8 cellular contexts compared by ENCODE assay signal in the genomic region with DNA sequence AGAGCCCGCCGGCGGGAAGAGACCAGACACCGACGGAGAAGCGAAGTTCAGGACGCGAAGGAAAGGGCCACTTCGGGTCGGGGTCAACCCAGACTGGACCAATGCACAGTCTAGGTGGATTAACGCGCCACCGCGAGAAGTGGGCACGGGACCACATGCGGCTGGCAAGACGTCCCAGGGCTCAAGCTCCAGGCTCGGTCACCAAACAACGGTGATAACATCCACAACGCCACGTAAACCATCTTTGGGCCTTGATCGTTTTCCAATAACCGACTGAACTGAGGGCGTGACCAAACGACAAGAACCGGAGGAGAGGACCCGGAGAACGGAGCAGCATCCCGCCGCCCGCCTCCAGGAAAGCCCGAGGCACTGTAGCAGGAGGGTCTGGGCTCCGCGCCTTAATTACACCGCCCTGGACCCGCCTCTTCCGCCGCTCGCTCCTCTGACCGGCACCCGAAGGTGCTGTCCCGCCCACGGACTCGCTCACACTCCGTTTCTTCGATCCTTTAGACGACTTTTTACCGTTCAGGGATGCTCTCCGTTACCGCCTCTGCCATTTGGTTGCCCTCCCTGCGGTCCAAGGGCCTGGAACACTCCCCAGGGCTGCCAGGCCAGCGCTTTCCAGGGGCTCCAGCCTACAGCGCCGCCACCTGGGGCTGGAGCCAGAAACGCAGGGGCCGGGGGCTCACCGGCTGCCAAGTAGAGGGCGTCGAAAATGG. TPM values are rescaled to one million over a fixed set of nuclear protein-coding genes. Genes with fewer than 3 reads are reported as not detected.
DNase-seq lines count a peak whose midpoint lies in the region; ATAC-seq and TF ChIP-seq lines count a peak whose summit lies in the region.

No MANE protein-coding gene starts in this region.

- no peaks in the 10 kb centered on the region for H3K36me3 ChIP-seq in BJ (ENCODE audit: control insufficient read depth, insufficient read depth, low read length)
- no peaks in the 10 kb centered on the region for H3K36me3 ChIP-seq in mucosa of rectum (ENCODE audit: control insufficient read depth in 2 of 2, insufficient read depth in 2 of 2, low read length in 2 of 2)

- H3K9me3 ChIP-seq in mucosa of rectum (ENCODE audit: control insufficient read depth in 2 of 2, low read length in 2 of 2) = no peaks in the 10 kb centered on the region

- TF ChIP-seq CTCF in BJ (IDR thresholded peaks at IDR 0.05; ENCODE audit: insufficient read depth, low read depth, low read length) (peak; percentile 77), epithelial cell of esophagus (IDR thresholded peaks at IDR 0.05; ENCODE audit: insufficient read depth, low read depth, low read length, missing control alignments) (peak; percentile 42)

- peak; percentile 97 for ATAC-seq in GM18909 (IDR thresholded peaks at IDR 0.05; ENCODE audit: poor library complexity, unreplicated experiment)
- ATAC-seq in HG03108 (IDR thresholded peaks at IDR 0.05; ENCODE audit: unreplicated experiment) = peak; percentile 97

- H3K27me3 ChIP-seq in BJ (ENCODE audit: control insufficient read depth, insufficient read depth, low read length) (no peaks in the 10 kb centered on the region; the same call in 1 of the 2 replicates), mucosa of rectum (ENCODE audit: control insufficient read depth in 2 of 2, insufficient read depth in 2 of 2, low read length in 2 of 2) (peaks cover 0 to 2% of the 10 kb centered on the region in 2 donors)

- CTCF ChIA-PET in BJ (lab: Yijun Ruan, JAX) = interaction anchor here (0.6 to 6.8 kb wide), 6 partner anchors 8 to 225 kb away, joined by 3 to 27 read pairs (median 4); no protein-coding TSS in a partner anchor

- DNase-seq in BJ (ENCODE audit: low read depth) (no peak), NCI-H524 treated with DMSO at 0.1 percent for 48 hours (lab: John Stamatoyannopoulos, UW) (peak; percentile 48), epithelial cell of esophagus (ENCODE audit: low read depth) (peak; percentile 57)
- DNase-seq in activated CD8-positive, alpha-beta memory T cell treated with anti-CD3 and anti-CD28 coated beads for 48 hours (ENCODE audit: low read depth in 2 of 3, low spot score in 2 of 3) = peak; percentile 42 to 51 (median 45)
- peak; percentile 44 for DNase-seq in stimulated activated CD8-positive, alpha-beta memory T cell treated with anti-CD3 and anti-CD28 coated beads, Interleukin-7, amount 100 ng/mL, for 24 hours (ENCODE audit: low read depth)

- peak overlapping the region; percentile 54 to 76 for H3K9ac ChIP-seq in mucosa of rectum (ENCODE audit: low read depth in 1 of 2, low read length in 2 of 2)

- H3K4me3 ChIP-seq in BJ (ENCODE audit: low read depth, low read length) (peak overlapping the region; percentile 64), epithelial cell of esophagus (ENCODE audit: low read length) (peak overlapping the region; percentile 71), mucosa of rectum (ENCODE audit: low read length in 2 of 2) (peak overlapping the region; percentile 71 to 92)

- H3K27ac ChIP-seq in mucosa of rectum (ENCODE audit: low read depth in 2 of 2, low read length in 2 of 2) = no peak overlapping the region

- H3K4me1 ChIP-seq in mucosa of rectum (ENCODE audit: control insufficient read depth in 2 of 2, insufficient read depth in 2 of 2, low read length in 2 of 2) = no peaks in the 10 kb centered on the region

- POLR2A ChIA-PET in BJ (lab: Charles Lee) = interaction anchor here (0.6 kb wide), 1 partner anchor 78 kb away, joined by 9 read pairs; no protein-coding TSS in a partner anchor

RNA-seq across cellular contexts. Expression of gene DPPA5, which starts 44.1 kb away (rescaled TPM):
- not detected in 2 replicates for polyA plus RNA-seq in BJ (2011; rRNA removed)
- not detected in 2 replicates for polyA minus RNA-seq in BJ (2011; rRNA and poly(A)+ RNA removed)

RNA-seq across cellular contexts. Expression of gene KHDC1, which starts 46.9 kb away (rescaled TPM):
- 7.7 and 8.0 TPM in 2 replicates for polyA plus RNA-seq in BJ (2011; rRNA removed)
- 4.1 and 6.8 TPM in 2 replicates for polyA minus RNA-seq in BJ (2011; rRNA and poly(A)+ RNA removed)

RNA-seq across cellular contexts. Expression of gene KHDC3L, which starts 52.5 kb away (rescaled TPM):
- polyA plus RNA-seq in BJ (2011; rRNA removed) = not detected in 2 replicates
- not detected in 2 replicates for polyA minus RNA-seq in BJ (2011; rRNA and poly(A)+ RNA removed)

RNA-seq across cellular contexts. Expression of gene OOEP, which starts 59.8 kb away (rescaled TPM):
- polyA plus RNA-seq in BJ (2011; rRNA removed) = not detected in 2 replicates
- not detected in 2 replicates for polyA minus RNA-seq in BJ (2011; rRNA and poly(A)+ RNA removed)
